Comparison of ENCODE assay signal across 27 cellular contexts in the genomic region with DNA sequence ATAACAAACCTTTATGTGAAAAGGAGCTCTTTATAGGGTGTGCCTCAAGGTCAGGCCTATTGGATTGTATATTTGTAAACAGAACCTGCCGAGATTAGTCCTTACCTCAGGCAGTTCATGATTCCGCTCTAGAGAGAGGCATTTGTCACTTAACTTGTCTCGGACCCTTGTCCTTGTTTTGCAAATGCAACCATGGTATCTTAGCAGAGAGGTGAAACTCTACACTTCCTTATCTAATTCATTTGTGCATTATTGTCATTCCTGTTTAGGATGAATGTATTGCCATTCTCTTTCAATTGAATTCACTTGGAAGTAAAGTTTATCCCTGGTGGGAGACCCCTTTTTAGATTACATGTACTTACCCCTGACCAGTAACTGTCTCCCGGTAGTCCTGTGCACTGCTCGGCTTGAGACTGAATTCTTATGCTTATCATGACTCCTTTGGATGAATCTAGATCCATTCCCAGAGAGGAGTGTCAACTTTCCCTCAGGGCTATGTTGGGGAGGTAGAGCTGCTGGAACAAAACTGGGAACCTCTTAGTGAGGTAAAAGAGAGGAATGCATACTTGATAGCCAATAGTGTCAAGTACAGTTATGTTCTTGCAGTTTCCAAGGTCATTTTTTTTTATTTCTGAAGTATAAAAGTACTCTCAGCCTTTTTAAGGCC. TPM values are rescaled to one million over a fixed set of nuclear protein-coding genes. Genes with fewer than 3 reads are reported as not detected.
"Had no signal": no experiment of that assay in that cellular context is flagged by ENCODE, and none has a peak within 500 bp of the region (broad histone marks: within the 10 kb centered on the region; RNA-seq: fewer than 3 reads in every experiment).

No MANE protein-coding gene starts in this region.

- H3K27me3 ChIP-seq: adrenal gland, ascending aorta, brain microvascular endothelial cell, pancreas, uterus had no signal

- H3K27ac ChIP-seq: adrenal gland, ascending aorta, brain microvascular endothelial cell, foreskin keratinocyte, pancreas, uterus had no signal

- H3K27ac Mint-ChIP-seq: activated CD4-positive, alpha-beta T cell treated with anti-CD3 and anti-CD28 coated beads, Interleukin-2, amount 10 ng/mL, durations not matched to agents 7 days and 5 days; activated CD8-positive, alpha-beta memory T cell treated with anti-CD3 and anti-CD28 coated beads, Interleukin-2, amount 10 ng/mL, durations not matched to agents 7 days and 5 days; activated CD8-positive, alpha-beta T cell treated with anti-CD3 and anti-CD28 coated beads for 36 hours; activated naive CD8-positive, alpha-beta T cell; activated T-helper 17 cell treated with anti-CD3 and anti-CD28 coated beads, Interleukin-2, amount 50 U/mL, for 72 hours; memory B cell; nephron progenitor cell; stimulated activated naive B cell treated with anti-CD40 and anti-IgM and Interleukin-4, amounts not matched to agents 10 μg/mL and 1 μg/mL and 100 μg/mL, for 72 hours had no signal

- H3K4me3 Mint-ChIP-seq: activated CD4-positive, alpha-beta T cell treated with anti-CD3 and anti-CD28 coated beads, Interleukin-2, amount 10 ng/mL, durations not matched to agents 7 days and 5 days; activated CD8-positive, alpha-beta memory T cell treated with anti-CD3 and anti-CD28 coated beads, Interleukin-2, amount 10 ng/mL, durations not matched to agents 7 days and 5 days; activated CD8-positive, alpha-beta T cell treated with anti-CD3 and anti-CD28 coated beads for 36 hours; activated naive CD8-positive, alpha-beta T cell; activated T-helper 17 cell treated with anti-CD3 and anti-CD28 coated beads, Interleukin-2, amount 50 U/mL, for 72 hours; central memory CD8-positive, alpha-beta T cell; memory B cell; nephron progenitor cell; stimulated activated naive B cell treated with anti-CD40 and anti-IgM and Interleukin-4, amounts not matched to agents 10 μg/mL and 1 μg/mL and 100 μg/mL, for 72 hours had no signal

- H3K4me2 ChIP-seq: smooth muscle cell had no signal

- H3K4me3 ChIP-seq: adrenal gland, ascending aorta, pancreas, smooth muscle cell, uterus had no signal

- H3K4me1 Mint-ChIP-seq: activated CD4-positive, alpha-beta T cell treated with anti-CD3 and anti-CD28 coated beads, Interleukin-2, amount 10 ng/mL, durations not matched to agents 7 days and 5 days; activated CD8-positive, alpha-beta memory T cell treated with anti-CD3 and anti-CD28 coated beads, Interleukin-2, amount 10 ng/mL, durations not matched to agents 7 days and 5 days; central memory CD8-positive, alpha-beta T cell; memory B cell; stimulated activated naive B cell treated with anti-CD40 and anti-IgM and Interleukin-4, amounts not matched to agents 10 μg/mL and 1 μg/mL and 100 μg/mL, for 72 hours had no signal

- H3K9me3 Mint-ChIP-seq: activated CD8-positive, alpha-beta T cell treated with anti-CD3 and anti-CD28 coated beads for 36 hours; central memory CD8-positive, alpha-beta T cell had no signal

- H3K4me1 ChIP-seq: ascending aorta, foreskin keratinocyte, pancreas, uterus had no signal

- H3K36me3 ChIP-seq: adrenal gland, ascending aorta, brain microvascular endothelial cell, pancreas, uterus had no signal

- H3K9me3 ChIP-seq: adrenal gland, ascending aorta, pancreas, uterus had no signal

- ATAC-seq: activated CD4-positive, CD25-positive, alpha-beta regulatory T cell treated with anti-CD3 and anti-CD28 coated beads, Interleukin-2, amount 50 U/mL, for 24 hours; activated CD8-positive, alpha-beta memory T cell treated with anti-CD3 and anti-CD28 coated beads, Interleukin-2, amount 10 ng/mL, durations not matched to agents 7 days and 5 days; activated CD8-positive, alpha-beta T cell treated with anti-CD3 and anti-CD28 coated beads for 36 hours; activated T-helper 17 cell treated with anti-CD3 and anti-CD28 coated beads, Interleukin-2, amount 50 U/mL, for 72 hours; foreskin keratinocyte; pancreas; sciatic nerve; stimulated activated naive B cell treated with anti-CD40 and anti-IgM and Interleukin-4, amounts not matched to agents 10 μg/mL and 1 μg/mL and 100 μg/mL, for 72 hours had no signal

- H3K27me3 Mint-ChIP-seq: activated CD4-positive, alpha-beta T cell treated with anti-CD3 and anti-CD28 coated beads, Interleukin-2, amount 10 ng/mL, durations not matched to agents 7 days and 5 days; activated T-helper 17 cell treated with anti-CD3 and anti-CD28 coated beads, Interleukin-2, amount 50 U/mL, for 72 hours; central memory CD8-positive, alpha-beta T cell; memory B cell had no signal

- DNase-seq: activated CD4-positive, alpha-beta T cell treated with anti-CD3 and anti-CD28 coated beads, Interleukin-2, amount 10 ng/mL, durations not matched to agents 7 days and 5 days; activated CD8-positive, alpha-beta memory T cell treated with anti-CD3 and anti-CD28 coated beads, Interleukin-2, amount 10 ng/mL, durations not matched to agents 7 days and 5 days; activated CD8-positive, alpha-beta T cell treated with anti-CD3 and anti-CD28 coated beads for 36 hours; adrenal gland; brain microvascular endothelial cell; effector memory CD4-positive, alpha-beta T cell; nephron progenitor cell; pancreas; stimulated activated CD4-positive, alpha-beta T cell treated with anti-CD3 and anti-CD28 coated beads, Interleukin-2, amount 100 ng/mL, for 48 hours; stimulated activated CD8-positive, alpha-beta memory T cell treated with anti-CD3 and anti-CD28 coated beads, Interleukin-4, amount 100 ng/mL, for 48 hours; stimulated activated naive B cell treated with anti-CD40 and anti-IgM and Interleukin-4, amounts not matched to agents 10 μg/mL and 1 μg/mL and 100 μg/mL, for 72 hours; trophoblast cell; uterus had no signal

- FAIRE-seq: colon, pancreas had no signal

- H3K36me3 Mint-ChIP-seq: activated CD8-positive, alpha-beta memory T cell treated with anti-CD3 and anti-CD28 coated beads, Interleukin-2, amount 10 ng/mL, durations not matched to agents 7 days and 5 days; activated naive CD8-positive, alpha-beta T cell had no signal

RNA-seq across cellular contexts. Expression of a gene that starts 46.6 kb away (rescaled TPM):
- total RNA-seq: dermis microvascular lymphatic vessel endothelial cell, glomerular endothelial cell, myocyte, pulmonary artery endothelial cell had no signal
